ENCODE assay signal across 1 cellular context in the genomic region with DNA sequence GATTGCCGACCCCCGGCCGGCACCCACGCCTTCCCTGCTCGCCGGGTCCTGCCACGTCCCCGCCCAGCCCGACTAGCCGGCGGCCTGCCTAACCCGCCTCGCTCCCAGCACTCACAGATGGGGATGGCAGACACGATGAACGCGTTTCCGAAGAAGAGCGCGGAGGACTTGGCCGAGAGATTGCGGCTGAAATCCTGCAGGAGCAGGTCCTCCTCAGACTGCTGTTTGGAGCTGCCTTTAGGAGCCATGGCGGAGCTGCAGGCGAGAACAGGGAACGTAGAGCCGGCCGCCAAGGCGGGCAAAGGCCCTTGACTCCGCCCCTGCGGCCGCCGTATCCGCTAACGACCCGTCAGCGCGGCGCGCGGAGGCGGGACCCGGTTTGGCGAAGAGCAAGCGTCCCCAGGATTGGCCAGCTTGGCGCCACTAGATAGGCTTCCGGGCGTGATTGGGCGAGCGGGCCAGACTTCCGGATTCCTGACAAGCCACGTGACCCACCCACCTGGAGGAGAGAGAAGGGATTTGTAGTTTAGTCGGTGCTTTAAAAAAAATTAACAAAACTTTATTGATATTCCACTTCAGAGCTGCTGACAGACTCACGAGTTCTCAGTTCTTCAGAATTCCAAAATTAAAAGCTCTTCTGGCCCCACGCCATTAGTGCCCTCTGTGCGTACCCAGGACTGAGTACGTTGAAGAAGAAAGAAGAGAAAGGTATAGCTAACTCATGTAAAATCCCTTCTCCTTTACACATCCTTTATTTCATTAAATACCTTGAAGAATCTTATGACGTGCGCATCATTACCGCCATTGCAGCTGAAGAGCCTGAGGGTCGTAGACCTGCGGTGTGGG.
TF ChIP-seq lines count a peak whose summit lies in the region.

SSR3 (minus strand) TSS at position 276 of the 846 bp plus-strand sequence; CDS start at position 248, 28 bp downstream.

TF ChIP-seq in HEK293, 187 proteins besides CTCF, POLR2A, EP300 and RAD21 (continued from another document):
- TF ChIP-seq ZNF449 (tag by site-specific recombination; IDR thresholded peaks at IDR 0.05) = no peak
